Comparison of ENCODE assay signal across 8 cellular contexts in genomic region chr18:3454365-3455089, GRCh38. TPM values are rescaled to one million over a fixed set of nuclear protein-coding genes. Genes with fewer than 3 reads are reported as not detected.
DNase-seq lines count a peak whose midpoint lies in the region; ATAC-seq and TF ChIP-seq lines count a peak whose summit lies in the region.

No MANE protein-coding gene starts in this region.

- DNase-seq in ACHN (peak; percentile 65), EL (peak; percentile 70), NCI-H1694 (lab: John Stamatoyannopoulos, UW) (peak; percentile 14), foreskin keratinocyte (peak; percentile 27 to 44), psoas muscle (no peak), NCI-H524 treated with DMSO at 0.1 percent for 48 hours (lab: John Stamatoyannopoulos, UW) (no peak)
- peak; percentile 84 for DNase-seq in activated CD4-positive, alpha-beta T cell treated with anti-CD3 and anti-CD28 coated beads, Interleukin-2, amount 10 ng/mL, durations not matched to agents 24 days and 14 days

- no peaks in the 10 kb centered on the region for H3K9me3 ChIP-seq in psoas muscle

- H3K4me3 ChIP-seq in psoas muscle = peak overlapping the region; percentile 97

- H3K9me3 Mint-ChIP-seq in activated CD4-positive, alpha-beta T cell treated with anti-CD3 and anti-CD28 coated beads, Interleukin-2, amount 10 ng/mL, durations not matched to agents 24 days and 14 days = no peaks in the 10 kb centered on the region

- peaks cover 15 to 40% of the 10 kb centered on the region in 2 donors for H3K36me3 ChIP-seq in psoas muscle (ENCODE audit: insufficient read depth in 1 of 2, low read depth in 1 of 2)

- H3K27me3 Mint-ChIP-seq in activated CD4-positive, alpha-beta T cell treated with anti-CD3 and anti-CD28 coated beads, Interleukin-2, amount 10 ng/mL, durations not matched to agents 24 days and 14 days = no peaks in the 10 kb centered on the region

- peak overlapping the region; percentile 96 for H3K4me3 Mint-ChIP-seq in activated CD4-positive, alpha-beta T cell treated with anti-CD3 and anti-CD28 coated beads, Interleukin-2, amount 10 ng/mL, durations not matched to agents 24 days and 14 days

- no peaks in the 10 kb centered on the region for H3K27me3 ChIP-seq in foreskin keratinocyte
- H3K27me3 ChIP-seq in psoas muscle (ENCODE audit: insufficient read depth in 3 of 3, low read length in 2 of 3) = no peaks in the 10 kb centered on the region

- H3K4me1 ChIP-seq in foreskin keratinocyte = peaks cover 46% of the 10 kb centered on the region
- peaks cover 32% of the 10 kb centered on the region for H3K4me1 ChIP-seq in psoas muscle

- H3K4me1 Mint-ChIP-seq in activated CD4-positive, alpha-beta T cell treated with anti-CD3 and anti-CD28 coated beads, Interleukin-2, amount 10 ng/mL, durations not matched to agents 24 days and 14 days = peaks cover 66% of the 10 kb centered on the region

- intact Hi-C loops in activated CD4-positive, alpha-beta T cell treated with anti-CD3 and anti-CD28 coated beads, Interleukin-2, amount 10 ng/mL, durations not matched to agents 24 days and 14 days (cut with micrococcal nuclease) = loop anchor here (1.0 to 5.0 kb wide), 9 partner anchors 18 to 812 kb away; no protein-coding TSS in a partner anchor
- intact Hi-C loops in psoas muscle (cut with DNase I) = loop anchor here (2.0 to 5.0 kb wide), 4 partner anchors 73 to 192 kb away; partner anchors contain the start of gene MYL12B (in 1 of the 2)

- ATAC-seq in foreskin keratinocyte (no peak), psoas muscle (no peak), HG03521 (IDR thresholded peaks at IDR 0.05; ENCODE audit: unreplicated experiment) (no peak)

- in situ Hi-C loops in ACHN (cut with HindIII; ENCODE audit: low pct_ligation_motif_present, low pct_unique_long_range_greater_than_20kb, low sequenced_read_pairs) = no loop called here

- H3K27ac ChIP-seq in foreskin keratinocyte = peak overlapping the region; percentile 99
- peak overlapping the region; percentile 100 for H3K27ac ChIP-seq in psoas muscle

- peak; percentile 77 for TF ChIP-seq CTCF in foreskin keratinocyte (conservative IDR thresholded peaks at IDR 0.05)
- peak; percentile 68 for TF ChIP-seq CTCF in psoas muscle (IDR thresholded peaks at IDR 0.05)

- 1 to 3% (median 2%) methylated on average over 4 of the region's 4 CpGs for WGBS in psoas muscle, 3 donors

- H3K27ac Mint-ChIP-seq in activated CD4-positive, alpha-beta T cell treated with anti-CD3 and anti-CD28 coated beads, Interleukin-2, amount 10 ng/mL, durations not matched to agents 24 days and 14 days = peak overlapping the region; percentile 100

- H3K36me3 Mint-ChIP-seq in activated CD4-positive, alpha-beta T cell treated with anti-CD3 and anti-CD28 coated beads, Interleukin-2, amount 10 ng/mL, durations not matched to agents 24 days and 14 days (ENCODE audit: low read depth) = peaks cover 61% of the 10 kb centered on the region

RNA-seq across cellular contexts. Expression of gene TGIF1, which starts 4.6 kb away (rescaled TPM):
- 44.0 and 50.7 TPM in 2 replicates for total RNA-seq in activated CD4-positive, alpha-beta T cell treated with anti-CD3 and anti-CD28 coated beads, Interleukin-2, amount 10 ng/mL, durations not matched to agents 24 days and 14 days
- 80.1 and 83.4 TPM in 2 replicates for total RNA-seq in foreskin keratinocyte
- polyA plus RNA-seq in foreskin keratinocyte = 48.7 and 55.4 TPM in 2 replicates
- 10 to 100 TPM; 18.2 to 81.2 (median 61.5) TPM for total RNA-seq in psoas muscle
- polyA plus RNA-seq in psoas muscle = 100 to 1,000 TPM in 1 of 3 donors, 10 to 100 TPM in 2; 18.7 to 200 (median 22.5) TPM

Comparison
In these comparisons a context has a peak if more than half of its experiments do, and no peak if none do; other contexts are left out.
1. DNase-seq: peak in ACHN (single experiment), EL (single experiment), NCI-H1694 (single experiment), activated CD4-positive, alpha-beta T cell treated with anti-CD3 and anti-CD28 coated beads, Interleukin-2, amount 10 ng/mL, durations not matched to agents 24 days and 14 days (single experiment) and foreskin keratinocyte (2 of 2); none in psoas muscle (0 of 2) and NCI-H524 treated with DMSO at 0.1 percent for 48 hours (single experiment).